In the genomic region with DNA sequence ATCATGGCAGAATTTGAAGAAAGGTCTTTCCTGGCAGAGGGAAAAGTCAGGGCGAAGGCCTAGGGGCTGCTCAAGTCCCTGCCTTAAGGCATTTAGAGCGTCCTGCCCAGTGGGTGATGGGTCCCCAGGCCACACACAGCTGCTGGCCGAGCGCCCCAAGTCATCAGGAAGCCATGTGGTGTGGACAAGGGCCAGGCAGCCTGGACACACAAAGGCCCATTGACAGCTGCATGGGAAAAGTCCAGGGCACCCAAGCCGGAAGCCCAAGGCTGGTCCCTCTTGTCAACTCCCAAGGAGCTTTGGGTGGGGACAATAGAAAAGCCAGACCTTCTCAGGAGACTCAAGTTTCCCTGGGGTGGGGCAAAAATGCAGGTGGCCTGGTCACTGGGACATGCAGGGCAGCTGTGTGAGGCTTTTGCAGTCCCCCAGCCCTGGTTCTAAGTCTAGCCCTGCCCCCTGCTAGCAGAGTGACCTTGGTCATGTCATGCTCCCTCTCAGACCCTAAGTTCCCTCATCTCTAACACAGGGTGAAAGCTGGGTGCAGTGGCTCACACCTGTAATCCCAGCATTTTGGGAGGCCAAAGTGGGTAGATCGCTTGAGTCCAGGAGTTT, we compare ENCODE assay signal across 17 cellular contexts. TPM values are rescaled to one million over a fixed set of nuclear protein-coding genes. Genes with fewer than 3 reads are reported as not detected.
DNase-seq lines count a peak whose midpoint lies in the region; ATAC-seq and TF ChIP-seq lines count a peak whose summit lies in the region.
"Had no signal": no experiment of that assay in that cellular context is flagged by ENCODE, and none has a peak within 500 bp of the region (broad histone marks: within the 10 kb centered on the region; RNA-seq: fewer than 3 reads in every experiment).

No MANE protein-coding gene starts in this region.

- no peaks in the 10 kb centered on the region for H3K9me3 ChIP-seq in psoas muscle
- H3K9me3 ChIP-seq in A673 (ENCODE audit: low read depth, low read length, poor library complexity, severe bottlenecking): no peaks in the 10 kb centered on the region

- intact Hi-C loops in psoas muscle (cut with DNase I): loop anchor here (2.0 to 5.0 kb wide), 4 partner anchors 215 to 317 kb away; no protein-coding TSS in a partner anchor
- intact Hi-C loops in A673 (cut with micrococcal nuclease; ENCODE audit: unreplicated experiment): no loop called here

- H3K27me3 ChIP-seq in psoas muscle (ENCODE audit: insufficient read depth in 3 of 3, low read length in 2 of 3) (peaks cover 0 to 4% (median 0%) of the 10 kb centered on the region in 3 donors), A673 (replicated peaks; ENCODE audit: insufficient read depth, low read depth, low read length, poor library complexity) (no peaks in the 10 kb centered on the region)

- CTCF ChIA-PET in A673 (lab: Charles Lee): no interaction called here

- BruUV-seq in A673 (replicated peaks; lab: Mats Ljungman, UMichigan): no TSS peak

- no peak overlapping the region for H3K4me3 ChIP-seq in psoas muscle
- no peak overlapping the region for H3K4me3 ChIP-seq in A673 (ENCODE audit: low read depth, low read length, poor library complexity, severe bottlenecking)
- H3K4me3 ChIP-seq: coronary artery had no signal

- POLR2A ChIA-PET in A673 (lab: Charles Lee; ENCODE audit: low non-redundant PET): no interaction called here

- peak overlapping the region; percentile 36 for H3K27ac ChIP-seq in caudate nucleus (ENCODE audit: low read depth, low read length)
- H3K27ac ChIP-seq in psoas muscle: peak overlapping the region; percentile 63
- no peak overlapping the region for H3K27ac ChIP-seq in A673 (ENCODE audit: low read depth, low read length, poor library complexity, severe bottlenecking)
- H3K27ac ChIP-seq: coronary artery had no signal

- ATAC-seq in left lobe of liver (no peak), psoas muscle (peak; percentile 22 to 58 (median 36))
- ATAC-seq: activated CD8-positive, alpha-beta T cell treated with anti-CD3 and anti-CD28 coated beads for 36 hours; stimulated activated naive CD8-positive, alpha-beta T cell treated with anti-CD3 and anti-CD28 coated beads, Interleukin-15, amount 100 ng/mL, for 72 hours had no signal

- 39 to 54% (median 52%) methylated on average over 6 of the region's 6 CpGs for WGBS in psoas muscle, 3 donors

- no peaks in the 10 kb centered on the region for H3K36me3 ChIP-seq in psoas muscle (ENCODE audit: insufficient read depth in 1 of 2, low read depth in 1 of 2)
- H3K36me3 ChIP-seq in A673 (ENCODE audit: insufficient read depth, low read length, poor library complexity, severe bottlenecking): no peaks in the 10 kb centered on the region

- DNase-seq in C1 segment of cervical spinal cord (lab: John Stamatoyannopoulos, UW) (peak in 13 of 14 donors; percentile 37 to 94 (median 85)), caudate nucleus (lab: John Stamatoyannopoulos, UW) (peak; percentile 8 to 92 (median 80)), left lobe of liver (ENCODE audit: low spot score) (peak; percentile 64), psoas muscle (peak; percentile 70), A673 (ENCODE audit: low spot score) (no peak), NAMALWA (ENCODE audit: low spot score) (no peak), RKO (ENCODE audit: low spot score) (no peak), T1000 (lab: John Stamatoyannopoulos, UW) (no peak)
- DNase-seq: activated CD8-positive, alpha-beta T cell treated with anti-CD3 and anti-CD28 coated beads for 36 hours; HFFc6; KG1; mammary epithelial cell; NCI-H1105; stimulated activated naive CD8-positive, alpha-beta T cell treated with anti-CD3 and anti-CD28 coated beads, Interleukin-15, amount 100 ng/mL, for 72 hours had no signal

- TF ChIP-seq CTCF in psoas muscle (IDR thresholded peaks at IDR 0.05) (no peak), A673 (conservative IDR thresholded peaks at IDR 0.05; ENCODE audit: low read depth, low read length) (no peak)

- H3K4me1 ChIP-seq in psoas muscle: peaks cover 19% of the 10 kb centered on the region
- no peaks in the 10 kb centered on the region for H3K4me1 ChIP-seq in A673 (ENCODE audit: insufficient read depth, low read length, poor library complexity, severe bottlenecking)

RNA-seq across cellular contexts. Expression of a gene that starts 44.3 kb away (rescaled TPM):
- total RNA-seq in left lobe of liver (20.3 TPM), psoas muscle (10 to 100 TPM in 2 of 4 donors, 1 to 10 TPM in 2; 8.0 to 26.5 (median 13.3) TPM), A673 (2021) (not detected in 2 replicates)
- polyA plus RNA-seq in psoas muscle: 1 to 10 TPM; 2.7 to 4.1 (median 3.6) TPM
- total RNA-seq: epithelial cell of proximal tubule, OCI-LY7 had no signal
- polyA plus RNA-seq: mammary epithelial cell had no signal

Comparison
In these comparisons a context has a peak if more than half of its experiments do, and no peak if none do; other contexts are left out.
1. DNase-seq: peak in C1 segment of cervical spinal cord (13 of 14), caudate nucleus (61 of 61), left lobe of liver (single experiment) and psoas muscle (2 of 2); none in A673 (single experiment), NAMALWA (single experiment), RKO (single experiment) and T1000 (single experiment).